In the genomic region with DNA sequence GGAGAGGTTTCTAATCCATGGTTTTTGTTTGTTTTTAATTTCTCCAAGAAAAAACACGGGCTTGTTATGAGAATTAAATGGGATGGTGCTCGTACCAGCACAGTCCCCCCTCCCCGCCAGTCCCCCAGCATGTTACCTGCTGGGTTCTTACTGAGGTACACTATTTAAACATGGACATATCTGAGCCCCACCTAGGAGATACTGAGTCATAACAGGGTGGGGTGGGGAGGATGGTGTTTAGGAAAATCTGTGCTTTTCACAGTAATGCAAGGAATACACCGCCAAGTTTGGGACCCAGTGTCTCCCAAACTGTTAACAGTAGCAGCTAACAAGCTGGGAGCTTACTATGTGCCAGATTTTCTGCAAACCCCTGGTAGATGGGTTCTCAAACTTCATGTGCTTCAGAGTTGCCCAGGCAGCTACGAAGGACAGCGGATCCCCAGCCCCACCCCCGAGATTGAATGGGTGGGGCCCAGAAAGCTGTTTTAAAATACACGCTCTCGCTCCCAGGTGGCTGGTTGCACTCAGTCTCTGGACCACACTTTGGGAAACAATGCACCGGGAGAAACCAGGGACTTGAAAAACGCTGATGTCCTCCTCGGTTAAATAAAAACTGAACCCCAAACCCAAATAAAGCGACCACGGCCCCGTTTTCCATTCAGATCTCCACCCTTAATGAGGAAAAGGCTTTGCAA, we compare ENCODE assay signal across 8 cellular contexts. TPM values are rescaled to one million over a fixed set of nuclear protein-coding genes. Genes with fewer than 3 reads are reported as not detected.
DNase-seq lines count a peak whose midpoint lies in the region; ATAC-seq lines count a peak whose summit lies in the region.

No MANE protein-coding gene starts in this region.

- ATAC-seq in GM21619 (IDR thresholded peaks at IDR 0.05; ENCODE audit: unreplicated experiment) (peak; percentile 39), HG03097 (IDR thresholded peaks at IDR 0.05; ENCODE audit: low FRiP score, unreplicated experiment) (no peak)
- ATAC-seq in stimulated activated memory B cell treated with anti-CD40 and anti-IgM and Interleukin-4, amounts not matched to agents 10 μg/mL and 1 μg/mL and 100 μg/mL, for 72 hours, result peak; percentile 47

- no peaks in the 10 kb centered on the region for H3K9me3 Mint-ChIP-seq in stimulated activated memory B cell treated with anti-CD40 and anti-IgM and Interleukin-4, amounts not matched to agents 10 μg/mL and 1 μg/mL and 100 μg/mL, for 72 hours

- no peaks in the 10 kb centered on the region for H3K27me3 Mint-ChIP-seq in stimulated activated memory B cell treated with anti-CD40 and anti-IgM and Interleukin-4, amounts not matched to agents 10 μg/mL and 1 μg/mL and 100 μg/mL, for 72 hours

- H3K36me3 Mint-ChIP-seq in stimulated activated memory B cell treated with anti-CD40 and anti-IgM and Interleukin-4, amounts not matched to agents 10 μg/mL and 1 μg/mL and 100 μg/mL, for 72 hours, result peaks cover 8% of the 10 kb centered on the region

- peak overlapping the region; percentile 93 for H3K4me3 Mint-ChIP-seq in stimulated activated memory B cell treated with anti-CD40 and anti-IgM and Interleukin-4, amounts not matched to agents 10 μg/mL and 1 μg/mL and 100 μg/mL, for 72 hours

- H3K4me1 Mint-ChIP-seq in stimulated activated memory B cell treated with anti-CD40 and anti-IgM and Interleukin-4, amounts not matched to agents 10 μg/mL and 1 μg/mL and 100 μg/mL, for 72 hours, result peaks cover 17% of the 10 kb centered on the region

- peak; percentile 35 for DNase-seq in EL
- peak; percentile 29 for DNase-seq in LHCN-M2 (ENCODE audit: low read depth)
- DNase-seq in activated CD4-positive, alpha-beta T cell treated with anti-CD3 and anti-CD28 coated beads for 24 hours (ENCODE audit: low read depth in 2 of 2), result peak; percentile 11 to 31
- DNase-seq in dermis blood vessel endothelial cell, result peak; percentile 41
- DNase-seq in lung microvascular endothelial cell (ENCODE audit: low read depth in 2 of 2), result peak; percentile 33 to 37

- H3K27ac Mint-ChIP-seq in stimulated activated memory B cell treated with anti-CD40 and anti-IgM and Interleukin-4, amounts not matched to agents 10 μg/mL and 1 μg/mL and 100 μg/mL, for 72 hours, result peak overlapping the region; percentile 86

RNA-seq across cellular contexts. Expression of gene ZFP64, which starts 1.0 kb away (rescaled TPM):
- total RNA-seq in LHCN-M2 (2014; rRNA removed) (8.3 and 9.1 TPM in 2 replicates), dermis blood vessel endothelial cell (48.2 and 50.2 TPM in 2 replicates), lung microvascular endothelial cell (24.6 and 33.9 TPM in 2 replicates)
- 6.2 TPM for polyA plus RNA-seq in LHCN-M2 (2012)
